Comparison of ENCODE assay signal across 6 cellular contexts in the genomic region with DNA sequence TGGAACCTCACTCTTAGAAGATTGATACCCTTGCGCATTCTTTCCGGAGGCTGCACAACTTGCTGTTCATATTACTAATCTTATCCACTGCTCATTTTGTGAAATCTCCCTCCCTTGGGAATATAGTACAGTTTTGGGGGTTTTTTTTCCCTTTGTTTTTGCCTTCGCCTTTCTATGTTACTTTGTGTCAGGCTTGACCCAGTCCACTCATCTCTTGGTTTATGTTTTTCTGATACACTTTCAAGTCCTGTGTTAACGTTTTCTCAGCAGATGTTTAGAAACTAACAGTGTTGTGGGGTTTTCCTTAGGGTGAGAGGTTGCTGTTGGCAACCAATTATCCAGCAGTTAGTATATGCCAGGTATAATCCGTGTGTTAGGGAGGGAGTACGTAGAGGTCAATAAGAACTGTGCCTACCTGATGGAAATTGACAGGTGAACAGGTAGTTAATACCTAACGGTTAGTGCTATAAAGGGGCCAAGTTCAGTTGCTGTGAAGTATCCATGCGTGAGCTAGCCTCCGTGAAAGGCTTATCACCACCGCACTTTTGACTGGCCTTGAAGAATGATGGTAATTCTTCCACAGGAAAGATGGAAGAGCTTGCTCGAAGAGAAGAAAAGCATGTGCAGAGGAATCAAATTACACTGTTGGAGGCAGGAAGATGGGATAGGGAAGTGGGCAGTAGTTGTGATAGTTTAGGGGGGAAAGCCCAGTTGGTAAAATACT. TPM values are rescaled to one million over a fixed set of nuclear protein-coding genes. Genes with fewer than 3 reads are reported as not detected.
DNase-seq lines count a peak whose midpoint lies in the region; ATAC-seq and TF ChIP-seq lines count a peak whose summit lies in the region.

No MANE protein-coding gene starts in this region.

- no peak for ATAC-seq in GM19324 (IDR thresholded peaks at IDR 0.05; ENCODE audit: low FRiP score, unreplicated experiment)

- DNase-seq in activated T-cell treated with anti-CD3 and anti-CD28 coated beads, Interleukin-2, amount 50 U/mL, for 24 hours, result no peak
- no peak for DNase-seq in activated T-cell treated with anti-CD3 and anti-CD28 coated beads, Interleukin-2, amount 50 U/mL, for 48 hours
- DNase-seq in ascending aorta (ENCODE audit: low spot score in 2 of 2) (no peak), myocyte (ENCODE audit: low read depth) (peak; percentile 53), GM19238 (ENCODE audit: insufficient read length, low spot score) (no peak)

- H3K4me1 Mint-ChIP-seq in activated T-cell treated with anti-CD3 and anti-CD28 coated beads, Interleukin-2, amount 50 U/mL, for 24 hours (ENCODE audit: low read depth), result peaks cover 62% of the 10 kb centered on the region

- H3K27me3 ChIP-seq in ascending aorta, result no peaks in the 10 kb centered on the region

- H3K36me3 Mint-ChIP-seq in activated T-cell treated with anti-CD3 and anti-CD28 coated beads, Interleukin-2, amount 50 U/mL, for 24 hours (ENCODE audit: low read depth), result peaks cover 78% of the 10 kb centered on the region

- peaks cover 3 to 6% of the 10 kb centered on the region in 2 donors for H3K36me3 ChIP-seq in ascending aorta

- H3K4me3 ChIP-seq in ascending aorta, result peak overlapping the region; percentile 80 to 86

- TF ChIP-seq CTCF in ascending aorta (IDR thresholded peaks at IDR 0.05), result no peak

- no peaks in the 10 kb centered on the region for H3K9me3 ChIP-seq in ascending aorta

- H3K27ac ChIP-seq in ascending aorta, result peak overlapping the region; percentile 98 to 100

- H3K27ac Mint-ChIP-seq in activated T-cell treated with anti-CD3 and anti-CD28 coated beads, Interleukin-2, amount 50 U/mL, for 24 hours, result peak overlapping the region; percentile 95

- H3K9me3 Mint-ChIP-seq in activated T-cell treated with anti-CD3 and anti-CD28 coated beads, Interleukin-2, amount 50 U/mL, for 24 hours, result no peaks in the 10 kb centered on the region

- intact Hi-C loops in ascending aorta (cut with DNase I), result loop anchor here (2.0 to 10.0 kb wide), 9 partner anchors 177 to 1959 kb away; a partner anchor contains a TSS

- H3K27me3 Mint-ChIP-seq in activated T-cell treated with anti-CD3 and anti-CD28 coated beads, Interleukin-2, amount 50 U/mL, for 24 hours, result no peaks in the 10 kb centered on the region

- H3K4me1 ChIP-seq in ascending aorta, result peaks cover 10 to 27% of the 10 kb centered on the region in 2 donors

- H3K4me3 Mint-ChIP-seq in activated T-cell treated with anti-CD3 and anti-CD28 coated beads, Interleukin-2, amount 50 U/mL, for 24 hours, result peak overlapping the region; percentile 87

RNA-seq across cellular contexts. Expression of a gene that starts 1.4 kb away (rescaled TPM):
- total RNA-seq in ascending aorta, result 10.4 TPM
- 17.2 and 20.9 TPM in 2 replicates for total RNA-seq in myocyte
- 19.9 TPM for polyA plus RNA-seq in myocyte (2012)

RNA-seq across cellular contexts. Expression of a gene that starts 2.0 kb away (rescaled TPM):
- total RNA-seq in ascending aorta, result not detected
- total RNA-seq in myocyte, result 10.2 and 18.8 TPM in 2 replicates
- polyA plus RNA-seq in myocyte (2012), result 14.8 TPM

RNA-seq across cellular contexts. Expression of a gene that starts 21.1 kb away (rescaled TPM):
- total RNA-seq in ascending aorta (not detected), myocyte (110 and 231 TPM in 2 replicates)
- 55.6 TPM for polyA plus RNA-seq in myocyte (2012)

RNA-seq across cellular contexts. Expression of a gene that starts 31.9 kb away (rescaled TPM):
- not detected for total RNA-seq in ascending aorta
- total RNA-seq in myocyte, result not detected in 2 replicates
- not detected for polyA plus RNA-seq in myocyte (2012)

RNA-seq across cellular contexts. Expression of a gene that starts 35.1 kb away (rescaled TPM):
- total RNA-seq in ascending aorta (0.53 TPM), myocyte (2.3 and 2.7 TPM in 2 replicates)
- 0.45 TPM for polyA plus RNA-seq in myocyte (2012)

Comparison
In these comparisons a context has a peak if more than half of its experiments do, and no peak if none do; other contexts are left out.
1. RNA of a gene that starts 21.1 kb away (total RNA-seq): 110 to 231 TPM in myocyte; not detected in ascending aorta (single experiment); every median in the first group is over 100 times any median in the second.